1 cellular context compared by ENCODE assay signal in the genomic region with DNA sequence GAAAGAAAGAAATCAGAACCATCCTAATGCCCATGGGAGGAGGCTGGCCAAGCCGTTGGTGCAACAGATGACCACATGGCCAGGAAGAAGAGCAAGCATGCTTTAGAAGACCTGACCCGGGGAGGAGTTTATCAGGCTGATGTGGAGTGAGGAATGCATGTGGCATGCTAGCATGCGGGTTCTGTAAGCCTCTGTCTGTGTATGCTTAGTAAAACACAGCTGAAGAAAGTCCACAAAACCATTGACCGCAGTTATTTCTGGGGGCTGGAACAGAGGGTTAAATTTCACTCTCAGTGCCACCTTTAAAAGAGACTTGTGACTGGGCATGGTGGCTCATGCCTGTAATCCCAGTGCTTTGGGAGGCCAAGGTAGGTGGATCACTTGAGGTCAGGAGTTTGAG.
TF ChIP-seq lines count a peak whose summit lies in the region.

No MANE protein-coding gene starts in this region.

TF ChIP-seq in K562, 482 proteins besides CTCF, POLR2A, EP300 and RAD21:
- no peak for TF ChIP-seq ASH1L (IDR thresholded peaks at IDR 0.05; ENCODE audit: borderline replicate concordance, low read depth, partially characterized antibody)
- peak; percentile 24; the same call in 1 of the 2 replicates for TF ChIP-seq MAX (CRISPR knock-in tag; IDR thresholded peaks at IDR 0.05)
- no peak for TF ChIP-seq ZNF717 (CRISPR knock-in tag; IDR thresholded peaks at IDR 0.05)
- TF ChIP-seq NCOR1 (IDR thresholded peaks at IDR 0.05), result no peak
- TF ChIP-seq, protein P1, sequence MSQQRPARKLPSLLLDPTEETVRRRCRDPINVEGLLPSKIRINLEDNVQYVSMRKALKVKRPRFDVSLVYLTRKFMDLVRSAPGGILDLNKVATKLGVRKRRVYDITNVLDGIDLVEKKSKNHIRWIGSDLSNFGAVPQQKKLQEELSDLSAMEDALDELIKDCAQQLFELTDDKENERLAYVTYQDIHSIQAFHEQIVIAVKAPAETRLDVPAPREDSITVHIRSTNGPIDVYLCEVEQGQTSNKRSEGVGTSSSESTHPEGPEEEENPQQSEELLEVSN (IDR thresholded peaks at IDR 0.05; ENCODE audit: borderline replicate concordance in 1 of 2, extremely low read depth in 1 of 2, insufficient read depth in 1 of 2, insufficient read length in 1 of 2, low read depth in 1 of 2, low read length in 1 of 2, poor library complexity in 1 of 2, severe bottlenecking in 1 of 2), result peak in 1 of 2 experiments; percentile 41
- TF ChIP-seq, protein P2, sequence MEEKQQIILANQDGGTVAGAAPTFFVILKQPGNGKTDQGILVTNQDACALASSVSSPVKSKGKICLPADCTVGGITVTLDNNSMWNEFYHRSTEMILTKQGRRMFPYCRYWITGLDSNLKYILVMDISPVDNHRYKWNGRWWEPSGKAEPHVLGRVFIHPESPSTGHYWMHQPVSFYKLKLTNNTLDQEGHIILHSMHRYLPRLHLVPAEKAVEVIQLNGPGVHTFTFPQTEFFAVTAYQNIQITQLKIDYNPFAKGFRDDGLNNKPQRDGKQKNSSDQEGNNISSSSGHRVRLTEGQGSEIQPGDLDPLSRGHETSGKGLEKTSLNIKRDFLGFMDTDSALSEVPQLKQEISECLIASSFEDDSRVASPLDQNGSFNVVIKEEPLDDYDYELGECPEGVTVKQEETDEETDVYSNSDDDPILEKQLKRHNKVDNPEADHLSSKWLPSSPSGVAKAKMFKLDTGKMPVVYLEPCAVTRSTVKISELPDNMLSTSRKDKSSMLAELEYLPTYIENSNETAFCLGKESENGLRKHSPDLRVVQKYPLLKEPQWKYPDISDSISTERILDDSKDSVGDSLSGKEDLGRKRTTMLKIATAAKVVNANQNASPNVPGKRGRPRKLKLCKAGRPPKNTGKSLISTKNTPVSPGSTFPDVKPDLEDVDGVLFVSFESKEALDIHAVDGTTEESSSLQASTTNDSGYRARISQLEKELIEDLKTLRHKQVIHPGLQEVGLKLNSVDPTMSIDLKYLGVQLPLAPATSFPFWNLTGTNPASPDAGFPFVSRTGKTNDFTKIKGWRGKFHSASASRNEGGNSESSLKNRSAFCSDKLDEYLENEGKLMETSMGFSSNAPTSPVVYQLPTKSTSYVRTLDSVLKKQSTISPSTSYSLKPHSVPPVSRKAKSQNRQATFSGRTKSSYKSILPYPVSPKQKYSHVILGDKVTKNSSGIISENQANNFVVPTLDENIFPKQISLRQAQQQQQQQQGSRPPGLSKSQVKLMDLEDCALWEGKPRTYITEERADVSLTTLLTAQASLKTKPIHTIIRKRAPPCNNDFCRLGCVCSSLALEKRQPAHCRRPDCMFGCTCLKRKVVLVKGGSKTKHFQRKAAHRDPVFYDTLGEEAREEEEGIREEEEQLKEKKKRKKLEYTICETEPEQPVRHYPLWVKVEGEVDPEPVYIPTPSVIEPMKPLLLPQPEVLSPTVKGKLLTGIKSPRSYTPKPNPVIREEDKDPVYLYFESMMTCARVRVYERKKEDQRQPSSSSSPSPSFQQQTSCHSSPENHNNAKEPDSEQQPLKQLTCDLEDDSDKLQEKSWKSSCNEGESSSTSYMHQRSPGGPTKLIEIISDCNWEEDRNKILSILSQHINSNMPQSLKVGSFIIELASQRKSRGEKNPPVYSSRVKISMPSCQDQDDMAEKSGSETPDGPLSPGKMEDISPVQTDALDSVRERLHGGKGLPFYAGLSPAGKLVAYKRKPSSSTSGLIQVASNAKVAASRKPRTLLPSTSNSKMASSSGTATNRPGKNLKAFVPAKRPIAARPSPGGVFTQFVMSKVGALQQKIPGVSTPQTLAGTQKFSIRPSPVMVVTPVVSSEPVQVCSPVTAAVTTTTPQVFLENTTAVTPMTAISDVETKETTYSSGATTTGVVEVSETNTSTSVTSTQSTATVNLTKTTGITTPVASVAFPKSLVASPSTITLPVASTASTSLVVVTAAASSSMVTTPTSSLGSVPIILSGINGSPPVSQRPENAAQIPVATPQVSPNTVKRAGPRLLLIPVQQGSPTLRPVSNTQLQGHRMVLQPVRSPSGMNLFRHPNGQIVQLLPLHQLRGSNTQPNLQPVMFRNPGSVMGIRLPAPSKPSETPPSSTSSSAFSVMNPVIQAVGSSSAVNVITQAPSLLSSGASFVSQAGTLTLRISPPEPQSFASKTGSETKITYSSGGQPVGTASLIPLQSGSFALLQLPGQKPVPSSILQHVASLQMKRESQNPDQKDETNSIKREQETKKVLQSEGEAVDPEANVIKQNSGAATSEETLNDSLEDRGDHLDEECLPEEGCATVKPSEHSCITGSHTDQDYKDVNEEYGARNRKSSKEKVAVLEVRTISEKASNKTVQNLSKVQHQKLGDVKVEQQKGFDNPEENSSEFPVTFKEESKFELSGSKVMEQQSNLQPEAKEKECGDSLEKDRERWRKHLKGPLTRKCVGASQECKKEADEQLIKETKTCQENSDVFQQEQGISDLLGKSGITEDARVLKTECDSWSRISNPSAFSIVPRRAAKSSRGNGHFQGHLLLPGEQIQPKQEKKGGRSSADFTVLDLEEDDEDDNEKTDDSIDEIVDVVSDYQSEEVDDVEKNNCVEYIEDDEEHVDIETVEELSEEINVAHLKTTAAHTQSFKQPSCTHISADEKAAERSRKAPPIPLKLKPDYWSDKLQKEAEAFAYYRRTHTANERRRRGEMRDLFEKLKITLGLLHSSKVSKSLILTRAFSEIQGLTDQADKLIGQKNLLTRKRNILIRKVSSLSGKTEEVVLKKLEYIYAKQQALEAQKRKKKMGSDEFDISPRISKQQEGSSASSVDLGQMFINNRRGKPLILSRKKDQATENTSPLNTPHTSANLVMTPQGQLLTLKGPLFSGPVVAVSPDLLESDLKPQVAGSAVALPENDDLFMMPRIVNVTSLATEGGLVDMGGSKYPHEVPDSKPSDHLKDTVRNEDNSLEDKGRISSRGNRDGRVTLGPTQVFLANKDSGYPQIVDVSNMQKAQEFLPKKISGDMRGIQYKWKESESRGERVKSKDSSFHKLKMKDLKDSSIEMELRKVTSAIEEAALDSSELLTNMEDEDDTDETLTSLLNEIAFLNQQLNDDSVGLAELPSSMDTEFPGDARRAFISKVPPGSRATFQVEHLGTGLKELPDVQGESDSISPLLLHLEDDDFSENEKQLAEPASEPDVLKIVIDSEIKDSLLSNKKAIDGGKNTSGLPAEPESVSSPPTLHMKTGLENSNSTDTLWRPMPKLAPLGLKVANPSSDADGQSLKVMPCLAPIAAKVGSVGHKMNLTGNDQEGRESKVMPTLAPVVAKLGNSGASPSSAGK (IDR thresholded peaks at IDR 0.05), result no peak
- no peak for TF ChIP-seq E2F5 (CRISPR knock-in tag; IDR thresholded peaks at IDR 0.05)
- TF ChIP-seq L3MBTL2 (IDR thresholded peaks at IDR 0.05), result peak; percentile 46; the same call in 1 of the 2 replicates
- TF ChIP-seq HDAC1 (IDR thresholded peaks at IDR 0.05), result peak in 1 of 2 experiments; percentile 37; a peak in 1 of 4 replicates
- TF ChIP-seq, protein P3, sequence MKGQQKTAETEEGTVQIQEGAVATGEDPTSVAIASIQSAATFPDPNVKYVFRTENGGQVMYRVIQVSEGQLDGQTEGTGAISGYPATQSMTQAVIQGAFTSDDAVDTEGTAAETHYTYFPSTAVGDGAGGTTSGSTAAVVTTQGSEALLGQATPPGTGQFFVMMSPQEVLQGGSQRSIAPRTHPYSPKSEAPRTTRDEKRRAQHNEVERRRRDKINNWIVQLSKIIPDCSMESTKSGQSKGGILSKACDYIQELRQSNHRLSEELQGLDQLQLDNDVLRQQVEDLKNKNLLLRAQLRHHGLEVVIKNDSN (CRISPR knock-in tag; IDR thresholded peaks at IDR 0.05), result no peak
- TF ChIP-seq GATA2 (CRISPR knock-in tag; IDR thresholded peaks at IDR 0.05), result 0 out of 2 replicates have a peak, but pooled peaks have one; percentile 13
